ENCODE assay signal across 1 cellular context in genomic region chr17:77534137-77534536, GRCh38.
TF ChIP-seq lines count a peak whose summit lies in the region.

No MANE protein-coding gene starts in this region.

TF ChIP-seq in K562, 482 proteins besides CTCF, POLR2A, EP300 and RAD21 (continued from another document):
- peak; percentile 96 for TF ChIP-seq ZNF431 (CRISPR knock-in tag; IDR thresholded peaks at IDR 0.05)
